Comparison of ENCODE assay signal across 8 cellular contexts in genomic region chr17:8846768-8847211, GRCh38. TPM values are rescaled to one million over a fixed set of nuclear protein-coding genes. Genes with fewer than 3 reads are reported as not detected.
DNase-seq lines count a peak whose midpoint lies in the region; ATAC-seq and TF ChIP-seq lines count a peak whose summit lies in the region.

No MANE protein-coding gene starts in this region.

- H2BK15ac ChIP-seq in H9 (ENCODE audit: low read depth, low read length), result no peak overlapping the region

- peak; percentile 40 for ATAC-seq in activated T-helper 17 cell treated with anti-CD3 and anti-CD28 coated beads, Interleukin-2, amount 50 U/mL, for 72 hours (replicated peaks)
- no peak for ATAC-seq in HG03135 (IDR thresholded peaks at IDR 0.05; ENCODE audit: unreplicated experiment)

- H3K9me3 Mint-ChIP-seq in H9, result no peaks in the 10 kb centered on the region; a peak in 2 of 5 replicates
- H3K9me3 Mint-ChIP-seq in activated T-helper 17 cell treated with anti-CD3 and anti-CD28 coated beads, Interleukin-2, amount 50 U/mL, for 72 hours, result no peaks in the 10 kb centered on the region

- no peaks in the 10 kb centered on the region for H3K36me3 Mint-ChIP-seq in H9 (ENCODE audit: insufficient read depth in 1 of 3, low read depth in 3 of 3)
- H3K36me3 Mint-ChIP-seq in activated T-helper 17 cell treated with anti-CD3 and anti-CD28 coated beads, Interleukin-2, amount 50 U/mL, for 72 hours (ENCODE audit: low read depth), result no peaks in the 10 kb centered on the region

- H4K91ac ChIP-seq in H9 (ENCODE audit: insufficient read length, low read depth, low read length), result no peak overlapping the region

- no peak overlapping the region for H2AFZ ChIP-seq in H9 (ENCODE audit: low read length)

- no peak overlapping the region for H3T11ph ChIP-seq in H9 (ENCODE audit: low read length)

- H3K9me3 ChIP-seq in H9 (ENCODE audit: control insufficient read depth, low read depth, low read length), result no peaks in the 10 kb centered on the region

- peak overlapping the region in 1 of 3 experiments; percentile 85; a peak in 2 of 7 replicates for H3K27ac Mint-ChIP-seq in H9
- no peak overlapping the region for H3K27ac Mint-ChIP-seq in activated T-helper 17 cell treated with anti-CD3 and anti-CD28 coated beads, Interleukin-2, amount 50 U/mL, for 72 hours

- no peak overlapping the region for H4K5ac ChIP-seq in H9 (ENCODE audit: insufficient read length, low read depth, low read length)

- no peaks in the 10 kb centered on the region for H3K79me2 ChIP-seq in H9 (ENCODE audit: insufficient read depth, low read length)

- H3K18ac ChIP-seq in H9 (ENCODE audit: insufficient read length, low read depth, low read length), result no peak overlapping the region

- no peak overlapping the region for H3K9ac ChIP-seq in H9 (ENCODE audit: extremely low read depth, insufficient read length, low read length)

- H2BK5ac ChIP-seq in H9 (ENCODE audit: insufficient read length, low read length), result no peak overlapping the region

- DNase-seq in 8988T, result peak; percentile 27
- peak; percentile 75 for DNase-seq in H9
- DNase-seq in iPS-NIHi11 (ENCODE audit: low spot score), result peak; percentile 85
- no peak for DNase-seq in DMS79 (lab: John Stamatoyannopoulos, UW)
- DNase-seq in HK-2 (ENCODE audit: unreplicated experiment), result no peak
- DNase-seq in NCI-H1092 treated with DMSO at 0.1 percent for 48 hours (lab: John Stamatoyannopoulos, UW), result no peak

- no peaks in the 10 kb centered on the region for H3K27me3 Mint-ChIP-seq in H9 (ENCODE audit: low read depth)
- peaks cover 3% of the 10 kb centered on the region for H3K27me3 Mint-ChIP-seq in activated T-helper 17 cell treated with anti-CD3 and anti-CD28 coated beads, Interleukin-2, amount 50 U/mL, for 72 hours

- H3K4me3 Mint-ChIP-seq in H9, result no peak overlapping the region; a peak in 1 of 5 replicates
- H3K4me3 Mint-ChIP-seq in activated T-helper 17 cell treated with anti-CD3 and anti-CD28 coated beads, Interleukin-2, amount 50 U/mL, for 72 hours, result no peak overlapping the region

- no peaks in the 10 kb centered on the region for H3K23me2 ChIP-seq in H9 (ENCODE audit: insufficient read length, low read depth, low read length, poor library complexity, severe bottlenecking)

- H3K23ac ChIP-seq in H9 (ENCODE audit: insufficient read length, low read depth, low read length), result no peak overlapping the region

- H3K27ac ChIP-seq in H9 (ENCODE audit: insufficient read length, low read depth, low read length), result no peak overlapping the region

- no peak overlapping the region for H3K14ac ChIP-seq in H9 (ENCODE audit: insufficient read depth, low read length)

- no peak overlapping the region for H2BK12ac ChIP-seq in H9 (ENCODE audit: insufficient read length, low read depth, low read length)

- H3K4me1 ChIP-seq in H9 (ENCODE audit: insufficient read depth, low read length), result no peaks in the 10 kb centered on the region

- H2BK20ac ChIP-seq in H9 (ENCODE audit: low read depth, low read length, poor library complexity, severe bottlenecking), result no peak overlapping the region

- H3K56ac ChIP-seq in H9 (ENCODE audit: insufficient read length, low read depth, low read length), result no peak overlapping the region

- no peaks in the 10 kb centered on the region for H3K79me1 ChIP-seq in H9 (ENCODE audit: insufficient read depth, low read depth, low read length, poor library complexity, severe bottlenecking)

- TF ChIP-seq CTCF in H9 (conservative IDR thresholded peaks at IDR 0.05), result no peak

- no peak overlapping the region for H4K8ac ChIP-seq in H9 (replicated peaks; ENCODE audit: insufficient read length, low read depth, low read length)

- no peak overlapping the region for H3K4ac ChIP-seq in H9 (ENCODE audit: low read depth, low read length)

- H4K20me1 ChIP-seq in H9 (ENCODE audit: control insufficient read depth, insufficient read depth, insufficient read length), result no peaks in the 10 kb centered on the region

- H3K27me3 ChIP-seq in H9 (ENCODE audit: insufficient read depth, low read length), result no peaks in the 10 kb centered on the region

- no peak overlapping the region for H2BK120ac ChIP-seq in H9 (ENCODE audit: low read depth, low read length, poor library complexity, severe bottlenecking)

- H3K4me1 Mint-ChIP-seq in H9, result peaks cover 6 to 7% of the 10 kb centered on the region in 2 experiments
- H3K4me1 Mint-ChIP-seq in activated T-helper 17 cell treated with anti-CD3 and anti-CD28 coated beads, Interleukin-2, amount 50 U/mL, for 72 hours, result no peaks in the 10 kb centered on the region

- H3K4me2 ChIP-seq in H9 (ENCODE audit: insufficient read depth, insufficient read length, low read length), result no peak overlapping the region

- H2AK5ac ChIP-seq in H9 (ENCODE audit: insufficient read length, low read length), result no peak overlapping the region

RNA-seq across cellular contexts. Expression of gene PIK3R6, which starts 20.7 kb away (rescaled TPM):
- 0.15 TPM in 1 of 2 replicates, not detected in the other for total RNA-seq in H9 (2021)
- 1 to 10 TPM; 4.6 to 7.6 TPM for total RNA-seq in activated T-helper 17 cell treated with anti-CD3 and anti-CD28 coated beads, Interleukin-2, amount 50 U/mL, for 72 hours

RNA-seq across cellular contexts. Expression of gene MFSD6L, which starts 47.6 kb away (rescaled TPM):
- total RNA-seq in H9 (2021), result 2.1 TPM in 2 replicates
- under 1 TPM; 0.87 to 0.91 TPM for total RNA-seq in activated T-helper 17 cell treated with anti-CD3 and anti-CD28 coated beads, Interleukin-2, amount 50 U/mL, for 72 hours

Comparison
In these comparisons a context has a peak if more than half of its experiments do, and no peak if none do; other contexts are left out.
1. DNase-seq: peak in 8988T (single experiment), H9 (single experiment) and iPS-NIHi11 (single experiment); none in DMS79 (single experiment), HK-2 (single experiment) and NCI-H1092 treated with DMSO at 0.1 percent for 48 hours (single experiment).